Comparison of ENCODE assay signal across 8 cellular contexts in the genomic region with DNA sequence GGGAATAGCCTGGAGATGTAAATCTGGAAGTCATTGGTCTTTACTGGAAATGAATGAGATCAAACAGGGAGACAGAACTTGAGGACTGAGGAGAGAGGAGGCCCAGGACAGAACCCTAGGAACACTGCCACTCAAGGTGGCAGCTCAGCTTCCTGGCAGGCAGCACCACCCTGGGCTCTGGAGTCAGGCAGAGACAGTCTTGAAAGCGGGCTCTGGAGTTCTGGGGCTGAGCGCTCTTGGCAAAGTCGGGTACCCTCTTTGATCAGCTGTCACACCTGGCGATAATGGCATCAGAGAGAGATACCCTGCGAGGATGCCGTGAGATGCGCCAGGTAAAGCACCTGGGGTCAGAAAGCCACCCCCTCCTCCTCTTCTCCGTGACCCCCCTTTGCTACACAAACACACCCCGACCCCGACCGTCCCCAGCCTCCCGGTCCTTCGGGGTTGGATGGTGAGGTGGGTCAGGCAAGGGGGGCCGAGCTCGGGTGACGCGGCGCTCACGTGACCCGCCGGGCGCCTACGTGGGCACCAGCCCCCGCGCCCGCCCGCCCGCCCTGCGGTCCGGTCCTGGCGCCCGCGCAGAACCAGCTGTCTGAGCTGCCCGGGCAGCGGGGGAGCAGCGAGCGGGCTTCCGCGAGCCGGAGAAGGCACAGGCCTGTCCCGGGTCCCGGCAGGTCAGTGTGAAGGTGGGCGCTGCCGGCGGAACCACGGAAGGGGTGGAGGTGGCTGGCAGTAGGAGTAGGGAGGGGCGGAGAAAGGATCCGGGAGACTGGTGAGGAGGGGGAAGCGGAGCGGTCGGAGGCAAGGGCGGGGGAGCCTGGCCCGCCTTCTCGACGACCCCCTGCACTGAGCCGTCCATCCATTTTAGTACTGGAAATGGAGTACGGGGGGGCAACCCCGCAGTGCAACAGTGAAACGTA. TPM values are rescaled to one million over a fixed set of nuclear protein-coding genes. Genes with fewer than 3 reads are reported as not detected.
DNase-seq lines count a peak whose midpoint lies in the region; ATAC-seq and TF ChIP-seq lines count a peak whose summit lies in the region.

A gene with protein sequence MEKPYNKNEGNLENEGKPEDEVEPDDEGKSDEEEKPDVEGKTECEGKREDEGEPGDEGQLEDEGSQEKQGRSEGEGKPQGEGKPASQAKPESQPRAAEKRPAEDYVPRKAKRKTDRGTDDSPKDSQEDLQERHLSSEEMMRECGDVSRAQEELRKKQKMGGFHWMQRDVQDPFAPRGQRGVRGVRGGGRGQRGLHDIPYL (plus strand): TSS at position 579 of the 920 bp plus-strand sequence. CDS start 1,102 bp downstream, outside the sequence.

- H3K4me1 ChIP-seq in breast epithelium = no peaks in the 10 kb centered on the region

- H3K27me3 ChIP-seq in breast epithelium = peaks cover 0 to 51% of the 10 kb centered on the region in 2 donors

- no peaks in the 10 kb centered on the region for H3K9me3 ChIP-seq in breast epithelium

- DNase-seq in SK-N-DZ (ENCODE audit: low spot score) (peak; percentile 31), breast epithelium (ENCODE audit: low spot score in 2 of 2) (peak; percentile 60 to 65), sciatic nerve (ENCODE audit: low spot score) (peak; percentile 67)

- H3K36me3 ChIP-seq in breast epithelium = no peaks in the 10 kb centered on the region

- intact Hi-C loops in breast epithelium (cut with DNase I; ENCODE audit: low total_unique reads) = no loop called here
- intact Hi-C loops in sciatic nerve (cut with DNase I) = no loop called here

- ATAC-seq in HG03439 (IDR thresholded peaks at IDR 0.05; ENCODE audit: unreplicated experiment) (peak; percentile 80), sciatic nerve (peak; percentile 90), HG03378 (IDR thresholded peaks at IDR 0.05; ENCODE audit: unreplicated experiment) (no peak)

- TF ChIP-seq CTCF in C4-2B (conservative IDR thresholded peaks at IDR 0.05) = no peak
- TF ChIP-seq CTCF in breast epithelium (IDR thresholded peaks at IDR 0.05) = no peak

- H3K4me3 ChIP-seq in breast epithelium (peak within 1 kb of the TSS; percentile 65 to 79 (median 67)), iPS-11a (ENCODE audit: low read depth, low read length) (peak within 1 kb of the TSS; percentile 61)

- TF ChIP-seq POLR2A in GM19193 (IDR thresholded peaks at IDR 0.05; ENCODE audit: extremely low read depth, insufficient read depth, insufficient read length) (peak; percentile 31), breast epithelium (IDR thresholded peaks at IDR 0.05) (no peak)

- H3K27ac ChIP-seq in C4-2B (peak within 1 kb of the TSS; percentile 68), breast epithelium (peak within 1 kb of the TSS; percentile 92 to 95)

RNA-seq across cellular contexts. Expression of the gene that starts here (rescaled TPM):
- polyA plus RNA-seq in SK-N-DZ (2014; cell fraction: cytosol; rRNA removed) = 5.5 and 10.6 TPM in 2 replicates
- 1.2 and 5.8 TPM in 2 replicates for polyA plus RNA-seq in SK-N-DZ (2014; cell fraction: nucleus; rRNA removed)
- total RNA-seq in breast epithelium (10 to 100 TPM; 21.3 to 52.4 (median 41.6) TPM), sciatic nerve (26.7 TPM)
